In genomic region chr17:2723997-2724782, GRCh38 we compare ENCODE assay signal across 1 cellular context.
TF ChIP-seq lines count a peak whose summit lies in the region.

No MANE protein-coding gene starts in this region.

TF ChIP-seq in GM23338, 12 proteins besides CTCF, POLR2A, EP300 and RAD21 (continued from another document):
- TF ChIP-seq, protein P1, sequence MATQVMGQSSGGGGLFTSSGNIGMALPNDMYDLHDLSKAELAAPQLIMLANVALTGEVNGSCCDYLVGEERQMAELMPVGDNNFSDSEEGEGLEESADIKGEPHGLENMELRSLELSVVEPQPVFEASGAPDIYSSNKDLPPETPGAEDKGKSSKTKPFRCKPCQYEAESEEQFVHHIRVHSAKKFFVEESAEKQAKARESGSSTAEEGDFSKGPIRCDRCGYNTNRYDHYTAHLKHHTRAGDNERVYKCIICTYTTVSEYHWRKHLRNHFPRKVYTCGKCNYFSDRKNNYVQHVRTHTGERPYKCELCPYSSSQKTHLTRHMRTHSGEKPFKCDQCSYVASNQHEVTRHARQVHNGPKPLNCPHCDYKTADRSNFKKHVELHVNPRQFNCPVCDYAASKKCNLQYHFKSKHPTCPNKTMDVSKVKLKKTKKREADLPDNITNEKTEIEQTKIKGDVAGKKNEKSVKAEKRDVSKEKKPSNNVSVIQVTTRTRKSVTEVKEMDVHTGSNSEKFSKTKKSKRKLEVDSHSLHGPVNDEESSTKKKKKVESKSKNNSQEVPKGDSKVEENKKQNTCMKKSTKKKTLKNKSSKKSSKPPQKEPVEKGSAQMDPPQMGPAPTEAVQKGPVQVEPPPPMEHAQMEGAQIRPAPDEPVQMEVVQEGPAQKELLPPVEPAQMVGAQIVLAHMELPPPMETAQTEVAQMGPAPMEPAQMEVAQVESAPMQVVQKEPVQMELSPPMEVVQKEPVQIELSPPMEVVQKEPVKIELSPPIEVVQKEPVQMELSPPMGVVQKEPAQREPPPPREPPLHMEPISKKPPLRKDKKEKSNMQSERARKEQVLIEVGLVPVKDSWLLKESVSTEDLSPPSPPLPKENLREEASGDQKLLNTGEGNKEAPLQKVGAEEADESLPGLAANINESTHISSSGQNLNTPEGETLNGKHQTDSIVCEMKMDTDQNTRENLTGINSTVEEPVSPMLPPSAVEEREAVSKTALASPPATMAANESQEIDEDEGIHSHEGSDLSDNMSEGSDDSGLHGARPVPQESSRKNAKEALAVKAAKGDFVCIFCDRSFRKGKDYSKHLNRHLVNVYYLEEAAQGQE (IDR thresholded peaks at IDR 0.05; ENCODE audit: unreplicated experiment), result no peak
- TF ChIP-seq EZH2 (IDR thresholded peaks at IDR 0.05; ENCODE audit: low read depth, unreplicated experiment), result no peak
